ENCODE assay signal across 1 cellular context in the genomic region with DNA sequence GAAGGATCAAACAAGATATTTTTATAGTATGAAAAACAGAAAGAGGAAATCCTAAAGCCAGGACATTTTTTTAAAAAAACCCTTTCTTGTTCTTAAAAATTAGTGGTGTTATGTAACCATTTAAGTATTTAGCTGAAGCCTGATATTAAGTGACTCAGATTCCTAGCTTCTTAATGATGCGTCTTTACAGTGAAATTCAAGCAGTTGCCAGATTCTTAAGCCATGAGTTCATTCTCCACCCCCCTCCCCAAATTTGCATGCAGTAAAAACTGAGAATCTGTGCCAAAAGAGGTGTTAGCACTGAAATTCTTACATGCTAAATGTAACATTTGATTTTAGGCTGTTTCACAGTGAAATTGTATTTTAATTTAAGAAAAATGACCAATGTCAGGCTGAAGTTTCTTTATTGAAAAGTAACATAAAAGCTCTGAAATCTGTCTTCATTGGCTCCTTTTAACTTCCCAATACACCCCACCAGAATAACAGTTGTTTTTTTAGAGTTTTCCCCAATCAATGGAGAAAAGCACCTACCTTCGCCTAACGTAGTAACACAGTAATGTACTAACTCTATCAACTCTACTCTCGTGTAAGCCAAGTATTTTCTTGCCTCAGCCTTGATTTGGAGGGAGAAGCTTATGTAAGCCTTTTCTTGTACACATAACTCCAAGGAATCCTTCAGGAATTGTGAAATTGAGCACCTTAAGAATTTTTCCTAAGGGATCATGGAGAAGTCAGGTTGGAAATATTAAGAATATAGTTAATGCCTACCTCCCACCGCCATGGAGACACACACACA.
TF ChIP-seq lines count a peak whose summit lies in the region.

No MANE protein-coding gene starts in this region.

TF ChIP-seq in SK-N-SH, 30 proteins besides CTCF, POLR2A, EP300 and RAD21 (continued from another document):
- TF ChIP-seq FOSL2 (IDR thresholded peaks at IDR 0.05; ENCODE audit: borderline replicate concordance, low read depth) (peak; percentile 84), PBX3 (IDR thresholded peaks at IDR 0.05) (peak; percentile 31; the same call in 1 of the 2 replicates), RCOR1 (IDR thresholded peaks at IDR 0.05; ENCODE audit: low read length) (no peak), POLR2AphosphoS5 (IDR thresholded peaks at IDR 0.05; ENCODE audit: low read depth, low read length) (no peak), TCF12 (IDR thresholded peaks at IDR 0.05) (peak; percentile 59), JUND (IDR thresholded peaks at IDR 0.05) (peak; percentile 83), FOXJ3 (CRISPR knock-in tag; IDR thresholded peaks at IDR 0.05) (no peak), GATA2 (CRISPR knock-in tag; IDR thresholded peaks at IDR 0.05) (no peak), EZH2phosphoT487 (IDR thresholded peaks at IDR 0.05; ENCODE audit: borderline replicate concordance, low read depth) (no peak), ELF1 (IDR thresholded peaks at IDR 0.05) (no peak)
TF ChIP-seq in SK-N-SH: peak in this region for 8.
